8 cellular contexts compared by ENCODE assay signal in genomic region chr3:192772495-192772894, GRCh38. TPM values are rescaled to one million over a fixed set of nuclear protein-coding genes. Genes with fewer than 3 reads are reported as not detected.
A peak's percentile ranks its signal among the peaks of the same experiment; 100 is the strongest.
DNase-seq lines count a peak whose midpoint lies in the region; ATAC-seq and TF ChIP-seq lines count a peak whose summit lies in the region.
"Had no signal": no experiment of that assay in that cellular context is flagged by ENCODE, and none has a peak within 500 bp of the region (broad histone marks: within the 10 kb centered on the region; RNA-seq: fewer than 3 reads in every experiment).

No MANE protein-coding gene starts in this region.

- H3K27me3 ChIP-seq in MM.1S (replicated peaks; ENCODE audit: insufficient read depth, low read length), result no peaks in the 10 kb centered on the region
- no peaks in the 10 kb centered on the region for H3K27me3 ChIP-seq in WERI-Rb-1 (ENCODE audit: insufficient read depth, low read depth, severe bottlenecking)
- no peaks in the 10 kb centered on the region for H3K27me3 ChIP-seq in kidney epithelial cell (ENCODE audit: control insufficient read depth, insufficient read depth, low read length)

- ATAC-seq in GM21390 (IDR thresholded peaks at IDR 0.05; ENCODE audit: unreplicated experiment) (no peak), esophagus mucosa (no peak)

- H3K4me3 ChIP-seq in GM12875 (ENCODE audit: low read depth, low read length), result no peak overlapping the region
- H3K4me3 ChIP-seq in MM.1S (ENCODE audit: low read length), result no peak overlapping the region
- H3K4me3 ChIP-seq in WERI-Rb-1 (ENCODE audit: low read depth, low read length), result no peak overlapping the region
- H3K4me3 ChIP-seq in kidney epithelial cell (ENCODE audit: low read depth, low read length), result no peak overlapping the region

- no peaks in the 10 kb centered on the region for H4K20me1 ChIP-seq in MM.1S (ENCODE audit: insufficient read depth, low read length)

- no peaks in the 10 kb centered on the region for H3F3A ChIP-seq in MM.1S (ENCODE audit: insufficient read depth, low read length)

- H3K4me2 ChIP-seq in MM.1S (ENCODE audit: low read depth, low read length), result no peak overlapping the region

- no peaks in the 10 kb centered on the region for H3K9me2 ChIP-seq in MM.1S (replicated peaks; ENCODE audit: insufficient read depth, low read length)

- H2AFZ ChIP-seq in MM.1S (ENCODE audit: low read length), result no peak overlapping the region

- H3K9me3 ChIP-seq in MM.1S (replicated peaks; ENCODE audit: insufficient read depth, low read length) (no peaks in the 10 kb centered on the region), WERI-Rb-1 (ENCODE audit: severe bottlenecking) (no peaks in the 10 kb centered on the region)

- H3K36me3 ChIP-seq in MM.1S (replicated peaks; ENCODE audit: insufficient read depth, low read length) (no peaks in the 10 kb centered on the region), WERI-Rb-1 (no peaks in the 10 kb centered on the region), kidney epithelial cell (ENCODE audit: control insufficient read depth, insufficient read depth, low read length) (no peaks in the 10 kb centered on the region)

- no peaks in the 10 kb centered on the region for H3K79me2 ChIP-seq in MM.1S (ENCODE audit: low read length)

- no peaks in the 10 kb centered on the region for H3K4me1 ChIP-seq in MM.1S (ENCODE audit: low read length)

- DNase-seq in MM.1S (peak; percentile 23), WERI-Rb-1 (peak; percentile 47), kidney epithelial cell (ENCODE audit: low read depth) (no peak), NAMALWA (ENCODE audit: low spot score) (no peak)
- DNase-seq: activated B cell treated with CpG ODN at 0.5 μM for 24 hours had no signal

- TF ChIP-seq CTCF in GM12875 (IDR thresholded peaks at IDR 0.05; ENCODE audit: borderline replicate concordance, insufficient read depth, low read depth, low read length) (peak; percentile 43; the same call in 1 of the 2 replicates), MM.1S (IDR thresholded peaks at IDR 0.05; ENCODE audit: low read length) (peak; percentile 45), WERI-Rb-1 (IDR thresholded peaks at IDR 0.05; ENCODE audit: low read depth, low read length) (peak; percentile 61), kidney epithelial cell (IDR thresholded peaks at IDR 0.05; ENCODE audit: insufficient read depth, low read length, poor library complexity, severe bottlenecking) (peak; percentile 47)

- no peak overlapping the region for H3K27ac ChIP-seq in MM.1S (ENCODE audit: low read length)
- no peak overlapping the region for H3K27ac ChIP-seq in WERI-Rb-1

- H3K9ac ChIP-seq in MM.1S (ENCODE audit: low read length), result no peak overlapping the region

RNA-seq across cellular contexts. Expression of gene FGF12, which starts 45.2 kb away (rescaled TPM):
- total RNA-seq in kidney epithelial cell (3.2 and 5.9 TPM in 2 replicates), esophagus mucosa (0.72 TPM)
- total RNA-seq: activated B cell treated with CpG ODN at 0.5 μM for 24 hours had no signal

Comparison
In these comparisons a context has a peak if more than half of its experiments do, and no peak if none do; other contexts are left out.
1. DNase-seq: peak in MM.1S (single experiment) and WERI-Rb-1 (single experiment); none in kidney epithelial cell (single experiment) and NAMALWA (single experiment).
2. Peak in every context shown above with its lines, with median percentiles within 50 percentile points of each other: CTCF ChIP-seq.